In genomic region chr12:68119724-68120211, GRCh38 we compare ENCODE assay signal across 9 cellular contexts. TPM values are rescaled to one million over a fixed set of nuclear protein-coding genes. Genes with fewer than 3 reads are reported as not detected.
DNase-seq lines count a peak whose midpoint lies in the region; ATAC-seq and TF ChIP-seq lines count a peak whose summit lies in the region.
"Had no signal": no experiment of that assay in that cellular context is flagged by ENCODE, and none has a peak within 500 bp of the region (broad histone marks: within the 10 kb centered on the region; RNA-seq: fewer than 3 reads in every experiment).

No MANE protein-coding gene starts in this region.

- H3K27me3 Mint-ChIP-seq in activated naive CD4-positive, alpha-beta T cell treated with anti-CD3 and anti-CD28 coated beads, Interleukin-2, amount 10 ng/mL, durations not matched to agents 7 days and 5 days, result no peaks in the 10 kb centered on the region

- peaks cover 3% of the 10 kb centered on the region for H3K36me3 Mint-ChIP-seq in activated naive CD4-positive, alpha-beta T cell treated with anti-CD3 and anti-CD28 coated beads, Interleukin-2, amount 10 ng/mL, durations not matched to agents 7 days and 5 days

- H3K4me1 ChIP-seq in ovary (ENCODE audit: insufficient read depth), result no peaks in the 10 kb centered on the region

- 71 to 76% (median 74%) methylated on average over 4 of the region's 4 CpGs for WGBS in ovary, 3 donors

- peak; percentile 23 for DNase-seq in H4 (ENCODE audit: low spot score)
- DNase-seq in NCI-H2171 (lab: John Stamatoyannopoulos, UW), result peak; percentile 47
- peak; percentile 58 for DNase-seq in activated naive CD4-positive, alpha-beta T cell treated with anti-CD3 and anti-CD28 coated beads, Interleukin-2, amount 10 ng/mL, durations not matched to agents 7 days and 5 days
- peak; percentile 35 to 75 for DNase-seq in stimulated activated CD8-positive, alpha-beta memory T cell treated with anti-CD3 and anti-CD28 coated beads, Interleukin-7, amount 100 ng/mL, for 48 hours (ENCODE audit: extremely low read depth in 1 of 2, low read depth in 1 of 2)
- no peak for DNase-seq in NCI-H524 (lab: John Stamatoyannopoulos, UW)
- DNase-seq in ovary, result no peak
- DNase-seq in NCI-H128 (lab: John Stamatoyannopoulos, UW; ENCODE audit: unreplicated experiment), result no peak

- H3K4me3 Mint-ChIP-seq in activated naive CD4-positive, alpha-beta T cell treated with anti-CD3 and anti-CD28 coated beads, Interleukin-2, amount 10 ng/mL, durations not matched to agents 7 days and 5 days, result no peak overlapping the region

- no peak overlapping the region for H3K27ac ChIP-seq in ovary

- H3K27me3 ChIP-seq in ovary, result no peaks in the 10 kb centered on the region

- TF ChIP-seq EP300 in ovary (IDR thresholded peaks at IDR 0.05), result no peak

- no peaks in the 10 kb centered on the region for H3K36me3 ChIP-seq in ovary

- CTCF ChIA-PET in activated naive CD4-positive, alpha-beta T cell treated with anti-CD3 and anti-CD28 coated beads, Interleukin-2, amount 10 ng/mL, durations not matched to agents 7 days and 5 days (lab: Charles Lee), result interaction anchor here (1.2 to 2.7 kb wide), 9 partner anchors 15 to 103 kb away, joined by 3 to 42 read pairs (median 6); no protein-coding TSS in a partner anchor

- TF ChIP-seq POLR2A in ovary (IDR thresholded peaks at IDR 0.05), result no peak

- no peaks in the 10 kb centered on the region for H3K9me3 ChIP-seq in ovary

- H3K4me1 Mint-ChIP-seq in activated naive CD4-positive, alpha-beta T cell treated with anti-CD3 and anti-CD28 coated beads, Interleukin-2, amount 10 ng/mL, durations not matched to agents 7 days and 5 days, result peaks cover 24% of the 10 kb centered on the region

- H3K4me3 ChIP-seq in ovary, result no peak overlapping the region

- intact Hi-C loops in ovary (cut with DNase I), result no loop called here

- H3K27ac Mint-ChIP-seq in activated naive CD4-positive, alpha-beta T cell treated with anti-CD3 and anti-CD28 coated beads, Interleukin-2, amount 10 ng/mL, durations not matched to agents 7 days and 5 days, result peak overlapping the region; percentile 77

- peak; percentile 86 for ATAC-seq in GM18508 (IDR thresholded peaks at IDR 0.05; ENCODE audit: insufficient read depth, unreplicated experiment)

- no peak for TF ChIP-seq CTCF in ovary (IDR thresholded peaks at IDR 0.05)

- H3K9me3 Mint-ChIP-seq in activated naive CD4-positive, alpha-beta T cell treated with anti-CD3 and anti-CD28 coated beads, Interleukin-2, amount 10 ng/mL, durations not matched to agents 7 days and 5 days, result peaks cover 2% of the 10 kb centered on the region

RNA-seq across cellular contexts. Expression of gene IFNG, which starts 39.8 kb away (rescaled TPM):
- not detected in 2 replicates for total RNA-seq in H4 (2014; rRNA removed; shearing (Covaris generic))
- under 1 TPM in 1 of 7 donors, not detected in 6; 0.66 TPM for total RNA-seq in ovary
- under 1 TPM in 1 of 2 donors, not detected in 1; 0.25 TPM for polyA plus RNA-seq in ovary
- total RNA-seq: HT1080 had no signal

Comparison
In these comparisons a context has a peak if more than half of its experiments do, and no peak if none do; other contexts are left out.
1. DNase-seq: peak in H4 (single experiment), NCI-H2171 (single experiment), activated naive CD4-positive, alpha-beta T cell treated with anti-CD3 and anti-CD28 coated beads, Interleukin-2, amount 10 ng/mL, durations not matched to agents 7 days and 5 days (single experiment) and stimulated activated CD8-positive, alpha-beta memory T cell treated with anti-CD3 and anti-CD28 coated beads, Interleukin-7, amount 100 ng/mL, for 48 hours (2 of 2); none in NCI-H524 (0 of 2), ovary (0 of 5) and NCI-H128 (single experiment).